8 cellular contexts compared by ENCODE assay signal in the genomic region with DNA sequence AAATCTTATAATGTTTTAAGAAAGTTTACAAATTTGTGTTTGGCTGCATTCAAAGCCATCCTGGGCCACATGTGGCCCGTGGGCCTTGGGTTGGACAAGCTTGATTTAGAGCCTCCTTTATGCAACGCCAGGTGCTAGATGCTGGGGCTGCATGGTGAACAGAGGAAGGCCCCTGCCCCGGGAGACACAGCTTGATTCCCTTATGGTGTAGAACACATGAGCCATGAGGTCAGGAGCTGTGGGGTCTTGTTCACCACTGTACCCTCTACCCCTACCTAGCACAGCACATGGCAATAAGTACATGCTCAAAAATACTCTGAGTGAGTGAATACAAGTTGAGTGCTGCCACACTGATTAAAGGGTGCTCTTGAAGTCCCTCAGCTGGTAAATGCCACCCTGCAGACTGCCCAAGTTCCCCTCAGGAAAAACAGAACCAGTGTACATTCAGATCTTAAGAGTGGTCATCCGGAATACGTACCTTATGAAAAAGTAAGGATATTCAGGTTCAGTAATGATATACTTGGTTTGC.
A peak's percentile ranks its signal among the peaks of the same experiment; 100 is the strongest.
DNase-seq lines count a peak whose midpoint lies in the region; ATAC-seq lines count a peak whose summit lies in the region.

No MANE protein-coding gene starts in this region.

- no peaks in the 10 kb centered on the region for H3K9me3 Mint-ChIP-seq in activated CD4-positive, alpha-beta memory T cell treated with anti-CD3 and anti-CD28 coated beads for 36 hours

- POLR2A ChIA-PET in activated CD4-positive, alpha-beta memory T cell treated with anti-CD3 and anti-CD28 coated beads for 36 hours (lab: Charles Lee), result interaction anchor here (0.9 to 5.0 kb wide), 7 partner anchors 10 to 72 kb away, joined by 3 to 49 read pairs (median 5); a partner anchor contains a TSS

- intact Hi-C loops in activated CD4-positive, alpha-beta memory T cell treated with anti-CD3 and anti-CD28 coated beads for 36 hours (cut with micrococcal nuclease), result loop anchor here (1.0 to 10.0 kb wide), 4 partner anchors 46 to 141 kb away; no protein-coding TSS in a partner anchor

- H3K27me3 ChIP-seq in BLaER1 treated with 17β-estradiol and CSF1 and Interleukin-3, amounts not matched to agents 10 nM and 100 nM, result no peaks in the 10 kb centered on the region
- H3K27me3 ChIP-seq in muscle layer of colon (ENCODE audit: control insufficient read depth in 1 of 2, insufficient read depth in 2 of 2, low read length in 2 of 2), result no peaks in the 10 kb centered on the region

- peaks cover 63 to 94% (median 64%) of the 10 kb centered on the region in 10 experiments for H3K4me1 ChIP-seq in BLaER1 treated with 17β-estradiol and CSF1 and Interleukin-3, amounts not matched to agents 10 nM and 100 nM
- H3K4me1 ChIP-seq in muscle layer of colon (ENCODE audit: insufficient read depth, low read length), result peaks cover 38% of the 10 kb centered on the region

- peaks cover 2% of the 10 kb centered on the region for H3K36me3 Mint-ChIP-seq in activated CD4-positive, alpha-beta memory T cell treated with anti-CD3 and anti-CD28 coated beads for 36 hours

- H3K27ac Mint-ChIP-seq in activated CD4-positive, alpha-beta memory T cell treated with anti-CD3 and anti-CD28 coated beads for 36 hours, result peak overlapping the region; percentile 95

- H3K9me3 ChIP-seq in BLaER1 treated with 17β-estradiol and CSF1 and Interleukin-3, amounts not matched to agents 10 nM and 100 nM (replicated peaks in 1 of 11), result no peaks in the 10 kb centered on the region; a peak in 3 of 22 replicates
- H3K9me3 ChIP-seq in muscle layer of colon (ENCODE audit: low read length), result no peaks in the 10 kb centered on the region

- no peaks in the 10 kb centered on the region for H3K27me3 Mint-ChIP-seq in activated CD4-positive, alpha-beta memory T cell treated with anti-CD3 and anti-CD28 coated beads for 36 hours

- H3K4me2 ChIP-seq in BLaER1 treated with 17β-estradiol and CSF1 and Interleukin-3, amounts not matched to agents 10 nM and 100 nM, result peak overlapping the region; percentile 67 to 97 (median 92)

- H4K20me1 ChIP-seq in BLaER1 treated with 17β-estradiol and CSF1 and Interleukin-3, amounts not matched to agents 10 nM and 100 nM, result no peaks in the 10 kb centered on the region

- H3K9ac ChIP-seq in BLaER1 treated with 17β-estradiol and CSF1 and Interleukin-3, amounts not matched to agents 10 nM and 100 nM, result peak overlapping the region; percentile 79 to 88 (median 86)
- H3K9ac ChIP-seq in muscle layer of colon (ENCODE audit: low read length), result peak overlapping the region; percentile 2

- DNase-seq in activated CD4-positive, alpha-beta memory T cell treated with anti-CD3 and anti-CD28 coated beads for 36 hours, result no peak
- DNase-seq in NCI-H1048 (lab: John Stamatoyannopoulos, UW), result no peak
- no peak for DNase-seq in mucosa of gallbladder (ENCODE audit: low spot score)
- no peak for DNase-seq in NCI-H128 (lab: John Stamatoyannopoulos, UW; ENCODE audit: unreplicated experiment)
- no peak for DNase-seq in activated CD4-positive, alpha-beta T cell treated with anti-CD3 and anti-CD28 coated beads for 48 hours

- peak overlapping the region; percentile 87 to 99 (median 95) for H3K27ac ChIP-seq in BLaER1 treated with 17β-estradiol and CSF1 and Interleukin-3, amounts not matched to agents 10 nM and 100 nM
- H3K27ac ChIP-seq in muscle layer of colon (ENCODE audit: low read depth, low read length), result peak overlapping the region; percentile 85

- H3K4me3 Mint-ChIP-seq in activated CD4-positive, alpha-beta memory T cell treated with anti-CD3 and anti-CD28 coated beads for 36 hours, result peak overlapping the region; percentile 61

- CTCF ChIA-PET in activated CD4-positive, alpha-beta memory T cell treated with anti-CD3 and anti-CD28 coated beads for 36 hours (lab: Charles Lee), result interaction anchor here (1.1 to 3.7 kb wide), 4 partner anchors 31 to 132 kb away, joined by 3 to 17 read pairs (median 9); no protein-coding TSS in a partner anchor

- ATAC-seq in HG02571 (IDR thresholded peaks at IDR 0.05; ENCODE audit: unreplicated experiment), result peak; percentile 13

- peaks cover 45% of the 10 kb centered on the region for H3K4me1 Mint-ChIP-seq in activated CD4-positive, alpha-beta memory T cell treated with anti-CD3 and anti-CD28 coated beads for 36 hours (ENCODE audit: low read depth)

- peak overlapping the region in 8 of 10 experiments; percentile 37 to 73 (median 52); a peak in 12 of 20 replicates for H3K4me3 ChIP-seq in BLaER1 treated with 17β-estradiol and CSF1 and Interleukin-3, amounts not matched to agents 10 nM and 100 nM
- no peak overlapping the region for H3K4me3 ChIP-seq in muscle layer of colon (ENCODE audit: low read depth in 1 of 2, low read length in 2 of 2)

- peaks cover 0 to 48% (median 20%) of the 10 kb centered on the region in 11 experiments; a peak in 14 of 22 replicates for H3K36me3 ChIP-seq in BLaER1 treated with 17β-estradiol and CSF1 and Interleukin-3, amounts not matched to agents 10 nM and 100 nM
- H3K36me3 ChIP-seq in muscle layer of colon (ENCODE audit: insufficient read depth, low read length), result no peaks in the 10 kb centered on the region

Comparison
In these comparisons a context has a peak if more than half of its experiments do, and no peak if none do; other contexts are left out.
1. H3K4me3 ChIP-seq: peak in BLaER1 treated with 17β-estradiol and CSF1 and Interleukin-3, amounts not matched to agents 10 nM and 100 nM (8 of 10); none in muscle layer of colon (0 of 2).